In the genomic region with DNA sequence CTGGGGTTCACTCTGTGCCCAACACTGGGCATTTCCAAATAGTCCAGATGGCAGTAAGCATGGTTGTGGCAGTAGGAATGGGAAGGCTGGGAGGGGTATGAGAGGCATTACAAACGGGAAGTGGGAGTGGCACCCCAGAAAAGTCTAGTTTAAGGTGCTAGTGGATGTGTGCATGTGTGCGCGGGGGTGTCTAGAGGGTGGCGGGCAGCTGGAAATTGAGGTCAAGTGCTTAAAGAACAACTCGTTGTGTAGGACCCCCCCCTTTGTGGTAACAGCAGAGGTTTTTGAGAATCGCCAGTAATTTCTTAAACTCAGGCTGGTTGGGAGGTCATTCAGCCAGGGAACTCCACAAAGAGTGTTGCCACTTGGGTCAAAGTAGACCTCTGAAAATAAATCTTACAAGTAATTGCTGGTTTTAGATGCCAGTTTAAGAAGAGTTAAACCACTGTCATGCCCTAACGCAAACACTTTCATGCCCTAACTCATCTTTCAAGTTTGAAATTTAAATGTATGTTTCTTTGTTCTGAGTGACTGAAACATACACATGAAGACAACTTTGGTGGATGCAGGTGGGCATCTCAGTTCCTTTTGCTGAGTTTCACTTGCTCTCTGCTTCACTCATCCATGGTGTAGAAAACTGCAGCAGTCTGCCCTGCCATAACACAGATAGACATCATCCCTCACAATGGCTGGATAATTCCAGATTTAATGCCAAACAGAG, we compare ENCODE assay signal across 13 cellular contexts.
DNase-seq lines count a peak whose midpoint lies in the region; ATAC-seq and TF ChIP-seq lines count a peak whose summit lies in the region.
"Had no signal": no experiment of that assay in that cellular context is flagged by ENCODE, and none has a peak within 500 bp of the region (broad histone marks: within the 10 kb centered on the region; RNA-seq: fewer than 3 reads in every experiment).

No MANE protein-coding gene starts in this region.

- TF ChIP-seq EP300 in esophagus muscularis mucosa (IDR thresholded peaks at IDR 0.05): no peak

- DNase-seq in GM12865 (ENCODE audit: low read depth) (peak; percentile 86), esophagus muscularis mucosa (ENCODE audit: extremely low spot score) (no peak), HCEC 1CT (no peak), NCI-H128 (lab: John Stamatoyannopoulos, UW; ENCODE audit: unreplicated experiment) (no peak), NCI-H226 (no peak)
- DNase-seq: activated CD4-positive, alpha-beta T cell treated with anti-CD3 and anti-CD28 coated beads for 36 hours; C1 segment of cervical spinal cord; NCI-H1436; stimulated activated CD4-positive, alpha-beta T cell treated with anti-CD3 and anti-CD28 coated beads, Interleukin-4, amount 100 ng/mL, for 4 hours had no signal

- H3K27me3 ChIP-seq in OCI-LY3 (ENCODE audit: low read depth, low read length) (no peaks in the 10 kb centered on the region), esophagus muscularis mucosa (no peaks in the 10 kb centered on the region)

- 91% methylated on average over 7 of the region's 7 CpGs for WGBS in esophagus muscularis mucosa

- H4K20me1 ChIP-seq in OCI-LY3 (ENCODE audit: insufficient read depth, low read length): no peaks in the 10 kb centered on the region

- no peak for TF ChIP-seq POLR2A in esophagus muscularis mucosa (IDR thresholded peaks at IDR 0.05; ENCODE audit: low read depth)

- intact Hi-C loops in esophagus muscularis mucosa (cut with DNase I): no loop called here

- peak overlapping the region; percentile 45 for H3K4me3 ChIP-seq in GM12865 (ENCODE audit: low read depth, low read length)
- H3K4me3 ChIP-seq in OCI-LY3 (ENCODE audit: low read length): peak overlapping the region; percentile 62
- H3K4me3 ChIP-seq in esophagus muscularis mucosa: no peak overlapping the region

- no peaks in the 10 kb centered on the region for H3K79me2 ChIP-seq in OCI-LY3 (ENCODE audit: low read length)

- H3K9me3 ChIP-seq in OCI-LY3 (ENCODE audit: insufficient read depth, low read length) (peaks cover 2% of the 10 kb centered on the region; the same call in 1 of the 2 replicates), esophagus muscularis mucosa (no peaks in the 10 kb centered on the region)

- H3K9ac ChIP-seq in OCI-LY3 (ENCODE audit: low read length): peak overlapping the region; percentile 54

- H3K4me2 ChIP-seq in OCI-LY3 (ENCODE audit: low read length): peak overlapping the region; percentile 99

- peak overlapping the region; percentile 92 for H3K27ac ChIP-seq in OCI-LY3 (ENCODE audit: low read length)
- H3K27ac ChIP-seq in esophagus muscularis mucosa (replicated peaks in 1 of 4): no peak overlapping the region
- H3K27ac ChIP-seq: RWPE1 had no signal

- ATAC-seq in GM19455 (IDR thresholded peaks at IDR 0.05; ENCODE audit: unreplicated experiment) (peak; percentile 85), HG02981 (IDR thresholded peaks at IDR 0.05; ENCODE audit: unreplicated experiment) (peak; percentile 78)
- ATAC-seq: activated CD4-positive, alpha-beta T cell treated with anti-CD3 and anti-CD28 coated beads for 36 hours had no signal

- H3K4me1 ChIP-seq in OCI-LY3 (ENCODE audit: low read length) (peaks cover 72% of the 10 kb centered on the region), esophagus muscularis mucosa (peaks cover 0 to 17% (median 10%) of the 10 kb centered on the region in 4 donors)

- TF ChIP-seq CTCF in GM12865 (IDR thresholded peaks at IDR 0.05; ENCODE audit: insufficient read depth, low read depth, low read length, missing control alignments) (no peak), OCI-LY3 (IDR thresholded peaks at IDR 0.05; ENCODE audit: low read depth, low read length) (no peak), esophagus muscularis mucosa (IDR thresholded peaks at IDR 0.05) (no peak)

- no peaks in the 10 kb centered on the region for H3K36me3 ChIP-seq in OCI-LY3 (replicated peaks; ENCODE audit: low read depth, low read length)
- H3K36me3 ChIP-seq in esophagus muscularis mucosa: peaks cover 0 to 14% (median 0%) of the 10 kb centered on the region in 4 donors

- no peak overlapping the region for H2AFZ ChIP-seq in OCI-LY3 (ENCODE audit: low read depth, low read length)

Comparison
In these comparisons a context has a peak if more than half of its experiments do, and no peak if none do; other contexts are left out.
1. H3K4me3 ChIP-seq: peak in GM12865 (single experiment) and OCI-LY3 (single experiment); none in esophagus muscularis mucosa (0 of 4).